Comparison of ENCODE assay signal across 8 cellular contexts in genomic region chr19:49019242-49019932, GRCh38. TPM values are rescaled to one million over a fixed set of nuclear protein-coding genes. Genes with fewer than 3 reads are reported as not detected.
DNase-seq lines count a peak whose midpoint lies in the region; ATAC-seq, FAIRE-seq and TF ChIP-seq lines count a peak whose summit lies in the region.

No MANE protein-coding gene starts in this region.

- DNase-seq in GM19239 (ENCODE audit: insufficient read length, low spot score) (peak; percentile 71), NCI-H460 (ENCODE audit: extremely low read depth, low read depth) (peak; percentile 28), suprapubic skin (ENCODE audit: low spot score in 2 of 2) (peak; percentile 75 to 86)
- peak; percentile 69 for DNase-seq in activated CD8-positive, alpha-beta memory T cell treated with anti-CD3 and anti-CD28 coated beads, Interleukin-2, amount 50 U/mL, for 4 hours

- peaks cover 44% of the 10 kb centered on the region for H3K27me3 Mint-ChIP-seq in nephron (ENCODE audit: low read depth)

- no peaks in the 10 kb centered on the region for H3K9me3 Mint-ChIP-seq in nephron

- H3K27me3 ChIP-seq in esophagus (ENCODE audit: control insufficient read depth in 1 of 2, insufficient read depth in 2 of 2, low read length in 2 of 2) (no peaks in the 10 kb centered on the region), suprapubic skin (peaks cover 6% of the 10 kb centered on the region)

- no peak for TF ChIP-seq CTCF in nephron (IDR thresholded peaks at IDR 0.05; ENCODE audit: unreplicated experiment in 3 of 3)
- TF ChIP-seq CTCF in suprapubic skin (IDR thresholded peaks at IDR 0.05) = no peak

- WGBS in esophagus, 2 donors = 12% methylated on average over 41 of the region's 41 CpGs
- 7% methylated on average over 28 of the region's 41 CpGs for WGBS in suprapubic skin

- FAIRE-seq in GM19239 (lab: Jason Lieb, UNC) = no peak

- ATAC-seq in GM19467 (IDR thresholded peaks at IDR 0.05; ENCODE audit: unreplicated experiment) (no peak), GM18909 (IDR thresholded peaks at IDR 0.05; ENCODE audit: poor library complexity, unreplicated experiment) (no peak)

- H3K27ac ChIP-seq in esophagus (ENCODE audit: low read depth in 2 of 2, low read length in 1 of 2) (no peak overlapping the region), suprapubic skin (no peak overlapping the region)

- H3K4me1 ChIP-seq in esophagus (ENCODE audit: control insufficient read depth in 2 of 2, insufficient read depth in 2 of 2, low read length in 1 of 2) = peaks cover 2 to 7% of the 10 kb centered on the region in 2 donors
- H3K4me1 ChIP-seq in suprapubic skin = peaks cover 27% of the 10 kb centered on the region

- peaks cover 6% of the 10 kb centered on the region for H3K36me3 Mint-ChIP-seq in nephron (ENCODE audit: low read depth)

- peaks cover 4 to 18% of the 10 kb centered on the region in 2 donors for H3K36me3 ChIP-seq in esophagus (ENCODE audit: control insufficient read depth in 2 of 2, insufficient read depth in 2 of 2, low read length in 1 of 2)
- H3K36me3 ChIP-seq in suprapubic skin = peaks cover 21% of the 10 kb centered on the region

- no peak overlapping the region for H3K27ac Mint-ChIP-seq in nephron

- TF ChIP-seq EP300 in suprapubic skin (IDR thresholded peaks at IDR 0.05) = no peak

- TF ChIP-seq POLR2A in suprapubic skin (IDR thresholded peaks at IDR 0.05) = no peak

- peak overlapping the region; percentile 57 to 62 (median 60) for H3K4me3 Mint-ChIP-seq in nephron

- H3K4me1 Mint-ChIP-seq in nephron = peaks cover 7% of the 10 kb centered on the region

- H3K9me3 ChIP-seq in esophagus (ENCODE audit: control insufficient read depth in 2 of 2, insufficient read depth in 1 of 2, low read depth in 1 of 2, low read length in 1 of 2) = peaks cover 0 to 2% of the 10 kb centered on the region in 2 donors
- H3K9me3 ChIP-seq in suprapubic skin = no peaks in the 10 kb centered on the region

- H3K4me3 ChIP-seq in esophagus (ENCODE audit: low read depth in 1 of 2, low read length in 2 of 2) = peak overlapping the region; percentile 22 to 37
- peak overlapping the region; percentile 54 for H3K4me3 ChIP-seq in suprapubic skin

RNA-seq across cellular contexts. Expression of gene LHB, which starts 2.5 kb away (rescaled TPM):
- total RNA-seq in NCI-H460 (2014; rRNA removed; shearing (Covaris generic)) = not detected in 2 replicates
- not detected in 2 replicates for polyA plus RNA-seq in NCI-H460 (2014; cell fraction: nucleus; rRNA removed)
- under 1 TPM; 0.29 to 0.45 TPM for polyA plus RNA-seq in esophagus
- not detected for total RNA-seq in suprapubic skin

RNA-seq across cellular contexts. Expression of gene CGB3, which starts 4.7 kb away (rescaled TPM):
- not detected in 2 replicates for total RNA-seq in NCI-H460 (2014; rRNA removed; shearing (Covaris generic))
- polyA plus RNA-seq in NCI-H460 (2014; cell fraction: nucleus; rRNA removed) = not detected in 2 replicates
- polyA plus RNA-seq in esophagus = not detected
- not detected for total RNA-seq in suprapubic skin

RNA-seq across cellular contexts. Expression of gene CGB2, which starts 12.3 kb away (rescaled TPM):
- not detected in 2 replicates for total RNA-seq in NCI-H460 (2014; rRNA removed; shearing (Covaris generic))
- not detected in 2 replicates for polyA plus RNA-seq in NCI-H460 (2014; cell fraction: nucleus; rRNA removed)
- polyA plus RNA-seq in esophagus = not detected
- not detected for total RNA-seq in suprapubic skin

RNA-seq across cellular contexts. Expression of gene CGB1, which starts 17.3 kb away (rescaled TPM):
- not detected in 2 replicates for total RNA-seq in NCI-H460 (2014; rRNA removed; shearing (Covaris generic))
- not detected in 2 replicates for polyA plus RNA-seq in NCI-H460 (2014; cell fraction: nucleus; rRNA removed)
- polyA plus RNA-seq in esophagus = not detected
- total RNA-seq in suprapubic skin = not detected

RNA-seq across cellular contexts. Expression of gene CGB5, which starts 24.3 kb away (rescaled TPM):
- total RNA-seq in NCI-H460 (2014; rRNA removed; shearing (Covaris generic)) = not detected in 2 replicates
- not detected in 2 replicates for polyA plus RNA-seq in NCI-H460 (2014; cell fraction: nucleus; rRNA removed)
- under 1 TPM in 1 of 2 donors, not detected in 1; 0.39 TPM for polyA plus RNA-seq in esophagus
- total RNA-seq in suprapubic skin = 1 to 10 TPM in 1 of 4 donors, not detected in 3; 2.5 TPM

Comparison
In these comparisons a context has a peak if more than half of its experiments do, and no peak if none do; other contexts are left out.
1. DNase-seq: peak in every context shown above with its lines; median percentile 80 in suprapubic skin; 71 in GM19239; 69 in activated CD8-positive, alpha-beta memory T cell treated with anti-CD3 and anti-CD28 coated beads, Interleukin-2, amount 50 U/mL, for 4 hours; 28 in NCI-H460.